Comparison of ENCODE assay signal across 6 cellular contexts in genomic region chr19:3479177-3479818, GRCh38. TPM values are rescaled to one million over a fixed set of nuclear protein-coding genes. Genes with fewer than 3 reads are reported as not detected.
DNase-seq lines count a peak whose midpoint lies in the region; ATAC-seq and TF ChIP-seq lines count a peak whose summit lies in the region.

No MANE protein-coding gene starts in this region.

- TF ChIP-seq CTCF in hepatocyte (IDR thresholded peaks at IDR 0.05; ENCODE audit: poor library complexity) (no peak), HFFc6 (IDR thresholded peaks at IDR 0.05) (no peak)

- no peak overlapping the region for H3K4me3 ChIP-seq in hepatocyte

- no peaks in the 10 kb centered on the region for H3K36me3 Mint-ChIP-seq in HFFc6 (ENCODE audit: low read depth)

- no peak overlapping the region for H3K4me3 Mint-ChIP-seq in HFFc6

- no peaks in the 10 kb centered on the region for H3K4me1 Mint-ChIP-seq in HFFc6 (ENCODE audit: low read depth)

- H2AFZ ChIP-seq in hepatocyte, result no peak overlapping the region

- no peak overlapping the region for H3K27ac Mint-ChIP-seq in HFFc6

- peaks cover 11% of the 10 kb centered on the region for H3K27me3 Mint-ChIP-seq in HFFc6 (ENCODE audit: insufficient read depth)

- no peak overlapping the region for H3K27ac ChIP-seq in hepatocyte

- no peaks in the 10 kb centered on the region for H4K20me1 ChIP-seq in hepatocyte (ENCODE audit: insufficient read depth, poor library complexity, severe bottlenecking)

- DNase-seq in GF-D8 (lab: John Stamatoyannopoulos, UW) (peak; percentile 76), SIG-M5 treated with dmso at 0.1 percent for 504 hours (lab: John Stamatoyannopoulos, UW; ENCODE audit: unreplicated experiment) (peak; percentile 68), hepatocyte (ENCODE audit: low spot score) (peak; percentile 62), HFFc6 (no peak), hippocampal formation (lab: John Stamatoyannopoulos, UW) (no peak)

- H3K4me1 ChIP-seq in hepatocyte (ENCODE audit: insufficient read depth), result peaks cover 6% of the 10 kb centered on the region

- 84% methylated on average over 2 of the region's 6 CpGs for WGBS in hepatocyte (ENCODE audit: low lambda C conversion rate, missing lambda C conversion rate)

- no peaks in the 10 kb centered on the region for H3K27me3 ChIP-seq in hepatocyte

- no peaks in the 10 kb centered on the region for H3K36me3 ChIP-seq in hepatocyte (replicated peaks; ENCODE audit: insufficient read depth, low read depth)

- H3K9me3 Mint-ChIP-seq in HFFc6, result no peaks in the 10 kb centered on the region

- no peaks in the 10 kb centered on the region for H3K9me2 ChIP-seq in hepatocyte (replicated peaks; ENCODE audit: insufficient read depth)

- peak overlapping the region; percentile 41 for H3K4me2 ChIP-seq in hepatocyte

- no peaks in the 10 kb centered on the region for H3K79me2 ChIP-seq in hepatocyte

- ATAC-seq in GM19397 (IDR thresholded peaks at IDR 0.05; ENCODE audit: unreplicated experiment), result no peak

- H3K9me3 ChIP-seq in hepatocyte (ENCODE audit: low read depth), result no peaks in the 10 kb centered on the region

RNA-seq across cellular contexts. Expression of gene SMIM24, which starts 1.0 kb away (rescaled TPM):
- total RNA-seq in hepatocyte, result 81.2 and 85.5 TPM in 2 replicates
- 114 and 151 TPM in 2 replicates for polyA plus RNA-seq in hepatocyte
- not detected for total RNA-seq in HFFc6 (2021; fragmentation: NEBNext Ultra II Directional; extraction: Animal tissue kit (Norgen Biotek cat#: 25700))

RNA-seq across cellular contexts. Expression of gene SMIM44, which starts 3.9 kb away (rescaled TPM):
- total RNA-seq in hepatocyte, result not detected in 2 replicates
- polyA plus RNA-seq in hepatocyte, result not detected in 2 replicates
- total RNA-seq in HFFc6 (2021; fragmentation: NEBNext Ultra II Directional; extraction: Animal tissue kit (Norgen Biotek cat#: 25700)), result not detected

RNA-seq across cellular contexts. Expression of gene DOHH, which starts 21.2 kb away (rescaled TPM):
- 10.9 and 14.9 TPM in 2 replicates for total RNA-seq in hepatocyte
- 17.6 and 28.2 TPM in 2 replicates for polyA plus RNA-seq in hepatocyte
- 10 to 100 TPM; 14.3 to 20.4 (median 17.0) TPM for total RNA-seq in HFFc6 (2021; fragmentation: NEBNext Ultra II Directional; extraction: Animal tissue kit (Norgen Biotek cat#: 25700))

RNA-seq across cellular contexts. Expression of gene FZR1, which starts 26.8 kb away (rescaled TPM):
- 18.1 and 32.1 TPM in 2 replicates for total RNA-seq in hepatocyte
- polyA plus RNA-seq in hepatocyte, result 51.0 and 51.9 TPM in 2 replicates
- 10 to 100 TPM; 43.9 to 56.8 (median 46.0) TPM for total RNA-seq in HFFc6 (2021; fragmentation: NEBNext Ultra II Directional; extraction: Animal tissue kit (Norgen Biotek cat#: 25700))

RNA-seq across cellular contexts. Expression of gene TEKTIP1, which starts 59.7 kb away (rescaled TPM):
- not detected in 2 replicates for total RNA-seq in hepatocyte
- polyA plus RNA-seq in hepatocyte, result 1.4 and 1.5 TPM in 2 replicates
- total RNA-seq in HFFc6 (2021; fragmentation: NEBNext Ultra II Directional; extraction: Animal tissue kit (Norgen Biotek cat#: 25700)), result under 1 TPM in 5 of 6 experiments, not detected in 1; 0.25 to 0.51 (median 0.46) TPM

Comparison
In these comparisons a context has a peak if more than half of its experiments do, and no peak if none do; other contexts are left out.
1. DNase-seq: peak in GF-D8 (single experiment), SIG-M5 treated with dmso at 0.1 percent for 504 hours (single experiment) and hepatocyte (single experiment); none in HFFc6 (single experiment) and hippocampal formation (0 of 2).
2. RNA of gene SMIM24, which starts 1.0 kb away (total RNA-seq): 81.2 to 85.5 TPM in hepatocyte; not detected in HFFc6; every median in the first group is over 10 times any median in the second.